16 cellular contexts compared by ENCODE assay signal in the genomic region with DNA sequence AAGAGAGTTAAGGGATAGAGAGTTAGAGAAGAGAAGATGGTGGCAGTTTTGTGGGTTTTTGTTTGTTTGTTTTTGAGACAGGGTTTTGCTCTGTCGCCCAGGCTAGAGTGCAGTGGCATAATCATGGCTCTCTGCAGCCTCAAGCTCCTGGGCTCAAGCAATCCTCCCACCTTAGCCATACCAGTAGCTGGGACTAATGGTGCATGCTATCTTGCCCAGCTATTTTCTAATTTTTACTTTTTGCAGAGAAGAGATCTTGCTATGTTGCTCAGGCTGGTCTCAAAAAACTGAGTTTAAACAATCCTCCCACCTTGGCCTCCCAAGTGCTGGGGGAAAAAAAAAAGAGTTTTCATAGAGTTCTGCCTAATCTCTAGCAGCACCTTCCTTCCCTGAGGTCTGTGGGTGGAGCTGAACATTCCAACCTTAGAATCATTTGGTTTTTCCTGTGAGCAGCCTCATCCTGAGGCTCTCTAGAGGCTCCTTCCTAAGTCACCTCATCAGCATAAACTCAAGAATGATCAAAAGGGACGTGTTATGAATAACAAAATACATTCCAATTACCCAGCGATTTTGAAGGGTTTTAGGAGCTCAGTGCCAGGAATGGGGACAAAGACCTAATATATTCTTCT.
"Had no signal": no experiment of that assay in that cellular context is flagged by ENCODE, and none has a peak within 500 bp of the region (broad histone marks: within the 10 kb centered on the region; RNA-seq: fewer than 3 reads in every experiment).

No MANE protein-coding gene starts in this region.

- H3K4me1 ChIP-seq: ascending aorta, esophagus muscularis mucosa, prostate gland had no signal

- H3K4me3 ChIP-seq: ascending aorta, cardiac muscle cell, esophagus muscularis mucosa, heart left ventricle, prostate gland had no signal

- H3K4me1 Mint-ChIP-seq: activated T-helper 17 cell treated with anti-CD3 and anti-CD28 coated beads, Interleukin-2, amount 50 U/mL, for 72 hours; natural killer cell; stimulated activated naive CD8-positive, alpha-beta T cell treated with anti-CD3 and anti-CD28 coated beads, Interleukin-15, amount 100 ng/mL, for 72 hours had no signal

- DNase-seq: activated CD4-positive, alpha-beta T cell treated with anti-CD3 and anti-CD28 coated beads, Interleukin-2, amount 50 U/mL, for 1 hour; activated naive CD4-positive, alpha-beta T cell treated with anti-CD3 and anti-CD28 coated beads for 36 hours; mammary epithelial cell; natural killer cell; stimulated activated CD4-positive, alpha-beta T cell treated with anti-CD3 and anti-CD28 coated beads, Interleukin-1b, Interleukin-23, amount 100 ng/mL, for 48 hours; stimulated activated naive CD8-positive, alpha-beta T cell treated with anti-CD3 and anti-CD28 coated beads, Interleukin-15, amount 100 ng/mL, for 72 hours; T-helper 2 cell had no signal

- H3K27ac Mint-ChIP-seq: activated naive CD4-positive, alpha-beta T cell treated with anti-CD3 and anti-CD28 coated beads for 36 hours; activated T-helper 17 cell treated with anti-CD3 and anti-CD28 coated beads, Interleukin-2, amount 50 U/mL, for 72 hours; natural killer cell; stimulated activated naive CD8-positive, alpha-beta T cell treated with anti-CD3 and anti-CD28 coated beads, Interleukin-15, amount 100 ng/mL, for 72 hours; type B pancreatic cell had no signal

- H3K27ac ChIP-seq: ascending aorta, cardiac muscle cell, esophagus muscularis mucosa, prostate gland had no signal

- H3K9me3 ChIP-seq: ascending aorta, esophagus muscularis mucosa, heart left ventricle, prostate gland had no signal

- H3K36me3 Mint-ChIP-seq: natural killer cell had no signal

- H3K4me3 Mint-ChIP-seq: activated naive CD4-positive, alpha-beta T cell treated with anti-CD3 and anti-CD28 coated beads for 36 hours; activated T-helper 17 cell treated with anti-CD3 and anti-CD28 coated beads, Interleukin-2, amount 50 U/mL, for 72 hours; natural killer cell; stimulated activated naive CD8-positive, alpha-beta T cell treated with anti-CD3 and anti-CD28 coated beads, Interleukin-15, amount 100 ng/mL, for 72 hours; type B pancreatic cell had no signal

- H3K27me3 ChIP-seq: ascending aorta, cardiac muscle cell, esophagus muscularis mucosa, heart left ventricle had no signal

- H3K27me3 Mint-ChIP-seq: stimulated activated naive CD8-positive, alpha-beta T cell treated with anti-CD3 and anti-CD28 coated beads, Interleukin-15, amount 100 ng/mL, for 72 hours had no signal

- H3K9me3 Mint-ChIP-seq: stimulated activated naive CD8-positive, alpha-beta T cell treated with anti-CD3 and anti-CD28 coated beads, Interleukin-15, amount 100 ng/mL, for 72 hours; type B pancreatic cell had no signal

- ATAC-seq: activated T-helper 17 cell treated with anti-CD3 and anti-CD28 coated beads, Interleukin-2, amount 50 U/mL, for 72 hours; left lobe of liver; natural killer cell; sciatic nerve; stimulated activated naive CD8-positive, alpha-beta T cell treated with anti-CD3 and anti-CD28 coated beads, Interleukin-15, amount 100 ng/mL, for 72 hours had no signal

- H3K36me3 ChIP-seq: ascending aorta, cardiac muscle cell, esophagus muscularis mucosa, heart left ventricle, prostate gland had no signal
